In genomic region chr1:94061513-94062443, GRCh38 we compare ENCODE assay signal across 8 cellular contexts. TPM values are rescaled to one million over a fixed set of nuclear protein-coding genes. Genes with fewer than 3 reads are reported as not detected.
DNase-seq lines count a peak whose midpoint lies in the region; FAIRE-seq and TF ChIP-seq lines count a peak whose summit lies in the region.

No MANE protein-coding gene starts in this region.

- H3K4me1 ChIP-seq in colonic mucosa: no peaks in the 10 kb centered on the region

- TF ChIP-seq POLR2A in H54 (IDR thresholded peaks at IDR 0.05; ENCODE audit: low read depth, low read length) (no peak), lower leg skin (IDR thresholded peaks at IDR 0.05) (no peak)

- H3K27ac ChIP-seq in colonic mucosa: no peak overlapping the region

- H3K9me3 ChIP-seq in colonic mucosa: no peaks in the 10 kb centered on the region

- peak; percentile 65 for DNase-seq in activated CD8-positive, alpha-beta memory T cell treated with anti-CD3 and anti-CD28 coated beads for 24 hours
- DNase-seq in activated CD8-positive, alpha-beta memory T cell treated with anti-CD3 and anti-CD28 coated beads, Interleukin-2, amount 50 U/mL, for 48 hours: no peak
- DNase-seq in H54 (ENCODE audit: insufficient read length, low spot score) (peak; percentile 67), Kasumi-1 (lab: John Stamatoyannopoulos, UW) (peak; percentile 47 to 66), SKM-1 (lab: John Stamatoyannopoulos, UW; ENCODE audit: unreplicated experiment) (peak; percentile 53), colonic mucosa (peak; percentile 75), lower leg skin (ENCODE audit: low spot score in 2 of 2) (peak; percentile 71 to 93), stromal cell of bone marrow (ENCODE audit: low read depth) (peak; percentile 30)

- 19 to 26% methylated on average over 5 of the region's 5 CpGs for WGBS in lower leg skin, 2 donors

- no peaks in the 10 kb centered on the region for H3K27me3 ChIP-seq in colonic mucosa

- no peaks in the 10 kb centered on the region for H3K36me3 ChIP-seq in colonic mucosa

- no peak overlapping the region for H3K9ac ChIP-seq in colonic mucosa (ENCODE audit: low read depth in 2 of 2, low read length in 2 of 2)

- peak; percentile 67 for FAIRE-seq in H54 (lab: Jason Lieb, UNC)

- intact Hi-C loops in colonic mucosa (cut with DNase I): loop anchor here (2.0 to 5.0 kb wide), 3 partner anchors 176 to 401 kb away; partner anchors contain the start of gene ARHGAP29
- intact Hi-C loops in lower leg skin (cut with DNase I; ENCODE audit: low total_unique reads): no loop called here

- H3K4me3 ChIP-seq in colonic mucosa (no peak overlapping the region), lower leg skin (ENCODE audit: low read depth, poor library complexity, severe bottlenecking) (no peak overlapping the region)

- TF ChIP-seq CTCF in colonic mucosa (IDR thresholded peaks at IDR 0.05): peak; percentile 73
- TF ChIP-seq CTCF in lower leg skin (IDR thresholded peaks at IDR 0.05): peak in 1 of 3 donors; percentile 91

RNA-seq across cellular contexts. Expression of gene ABCA4, which starts 59.2 kb away (rescaled TPM):
- total RNA-seq in colonic mucosa: under 1 TPM; 0.02 to 0.27 TPM
- total RNA-seq in lower leg skin: 1 to 10 TPM in 3 of 4 donors, under 1 TPM in 1; 0.46 to 5.3 (median 3.8) TPM
